Comparison of ENCODE assay signal across 17 cellular contexts in the genomic region with DNA sequence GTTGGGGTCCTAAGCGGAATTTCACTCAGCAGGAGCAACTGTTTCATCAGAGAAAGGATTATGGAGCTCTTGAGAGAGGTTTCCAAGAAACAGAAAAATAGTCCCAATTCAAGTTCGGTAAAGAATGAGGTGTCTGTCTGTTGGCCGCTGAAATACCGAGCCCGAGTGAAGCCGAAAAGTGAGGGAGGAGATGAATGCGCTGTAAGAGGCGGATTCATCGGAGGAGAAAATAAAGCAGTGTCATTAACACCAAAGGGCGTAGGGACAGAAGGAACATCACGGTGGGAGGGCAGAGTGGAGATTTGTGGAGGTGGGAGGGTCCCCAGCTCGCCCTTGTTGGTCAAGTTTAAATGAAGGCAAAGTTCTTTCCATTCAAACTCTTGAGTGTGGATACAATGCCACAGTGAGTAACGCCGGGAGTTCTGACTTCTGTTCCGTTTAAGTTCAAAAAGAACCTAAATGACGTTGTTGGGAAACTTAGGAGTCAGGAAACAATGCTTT. TPM values are rescaled to one million over a fixed set of nuclear protein-coding genes. Genes with fewer than 3 reads are reported as not detected.
A peak's percentile ranks its signal among the peaks of the same experiment; 100 is the strongest.
DNase-seq lines count a peak whose midpoint lies in the region; ATAC-seq and TF ChIP-seq lines count a peak whose summit lies in the region.
"Had no signal": no experiment of that assay in that cellular context is flagged by ENCODE, and none has a peak within 500 bp of the region (broad histone marks: within the 10 kb centered on the region; RNA-seq: fewer than 3 reads in every experiment).

No MANE protein-coding gene starts in this region.

- no peak overlapping the region for H2BK5ac ChIP-seq in H9 (ENCODE audit: insufficient read length, low read length)

- no peak overlapping the region for H2AFZ ChIP-seq in H9 (ENCODE audit: low read length)

- H2BK120ac ChIP-seq in H9 (ENCODE audit: low read depth, low read length, poor library complexity, severe bottlenecking) = no peak overlapping the region

- H3K4ac ChIP-seq in H9 (ENCODE audit: low read depth, low read length) = no peak overlapping the region

- H4K20me1 ChIP-seq in H9 (ENCODE audit: control insufficient read depth, insufficient read depth, insufficient read length) = no peaks in the 10 kb centered on the region

- H3K9ac ChIP-seq in H9 (ENCODE audit: extremely low read depth, insufficient read length, low read length) = no peak overlapping the region

- no peak overlapping the region for H3K4me3 ChIP-seq in ascending aorta
- H3K4me3 ChIP-seq: uterus had no signal

- no peak overlapping the region for H3K27ac ChIP-seq in H9 (ENCODE audit: insufficient read length, low read depth, low read length)
- H3K27ac ChIP-seq in ascending aorta = peak overlapping the region; percentile 66 to 78

- H3T11ph ChIP-seq in H9 (ENCODE audit: low read length) = no peak overlapping the region

- peak overlapping the region; percentile 22 to 72 (median 60); a peak in 5 of 7 replicates for H3K27ac Mint-ChIP-seq in H9
- H3K27ac Mint-ChIP-seq: natural killer cell; stimulated activated naive B cell treated with anti-CD40 and anti-IgM and Interleukin-4, amounts not matched to agents 10 μg/mL and 1 μg/mL and 100 μg/mL, for 72 hours had no signal

- no peaks in the 10 kb centered on the region for H3K23me2 ChIP-seq in H9 (ENCODE audit: insufficient read length, low read depth, low read length, poor library complexity, severe bottlenecking)

- no peaks in the 10 kb centered on the region for H3K4me1 ChIP-seq in H9 (ENCODE audit: insufficient read depth, low read length)
- H3K4me1 ChIP-seq in ascending aorta = peaks cover 0 to 6% of the 10 kb centered on the region in 2 donors
- H3K4me1 ChIP-seq: uterus had no signal

- H3K36me3 Mint-ChIP-seq in H9 (ENCODE audit: insufficient read depth in 1 of 3, low read depth in 3 of 3) = no peaks in the 10 kb centered on the region
- H3K36me3 Mint-ChIP-seq: natural killer cell; stimulated activated naive B cell treated with anti-CD40 and anti-IgM and Interleukin-4, amounts not matched to agents 10 μg/mL and 1 μg/mL and 100 μg/mL, for 72 hours had no signal

- H2BK12ac ChIP-seq in H9 (ENCODE audit: insufficient read length, low read depth, low read length) = no peak overlapping the region

- ATAC-seq in sciatic nerve = peak; percentile 44
- ATAC-seq in esophagus mucosa = no peak
- no peak for ATAC-seq in HG03565 (IDR thresholded peaks at IDR 0.05; ENCODE audit: unreplicated experiment)
- ATAC-seq: natural killer cell; stimulated activated naive B cell treated with anti-CD40 and anti-IgM and Interleukin-4, amounts not matched to agents 10 μg/mL and 1 μg/mL and 100 μg/mL, for 72 hours had no signal

- no peak overlapping the region for H4K5ac ChIP-seq in H9 (ENCODE audit: insufficient read length, low read depth, low read length)

- no peak overlapping the region for H3K4me3 Mint-ChIP-seq in H9
- H3K4me3 Mint-ChIP-seq: natural killer cell; stimulated activated naive B cell treated with anti-CD40 and anti-IgM and Interleukin-4, amounts not matched to agents 10 μg/mL and 1 μg/mL and 100 μg/mL, for 72 hours had no signal

- H3K27me3 ChIP-seq in H9 (ENCODE audit: insufficient read depth, low read length) (no peaks in the 10 kb centered on the region), ascending aorta (no peaks in the 10 kb centered on the region)
- H3K27me3 ChIP-seq: uterus had no signal

- DNase-seq in H9 (no peak), ascending aorta (ENCODE audit: low spot score in 2 of 2) (no peak), left kidney (ENCODE audit: low read depth, low spot score) (peak; percentile 94), sciatic nerve (ENCODE audit: low spot score) (no peak), DMS153 treated with DMSO at 0.1 percent for 48 hours (lab: John Stamatoyannopoulos, UW; ENCODE audit: unreplicated experiment) (no peak), LoVo (ENCODE audit: low spot score) (no peak)
- DNase-seq: activated CD4-positive, CD25-positive, alpha-beta regulatory T cell treated with anti-CD3 and anti-CD28 coated beads, Interleukin-2, amount 50 U/mL, for 72 hours; activated naive CD4-positive, alpha-beta T cell; effector CD8-positive, alpha-beta T cell; H7; natural killer cell; NCI-H2081 treated with DMSO at 0.1 percent for 48 hours; stimulated activated naive B cell treated with anti-CD40 and anti-IgM and Interleukin-4, amounts not matched to agents 10 μg/mL and 1 μg/mL and 100 μg/mL, for 72 hours; T-helper 2 cell; uterus had no signal

- no peaks in the 10 kb centered on the region for H3K9me3 Mint-ChIP-seq in H9
- H3K9me3 Mint-ChIP-seq: natural killer cell; stimulated activated naive B cell treated with anti-CD40 and anti-IgM and Interleukin-4, amounts not matched to agents 10 μg/mL and 1 μg/mL and 100 μg/mL, for 72 hours had no signal

- no peak overlapping the region for H3K56ac ChIP-seq in H9 (ENCODE audit: insufficient read length, low read depth, low read length)

- no peak overlapping the region for H3K18ac ChIP-seq in H9 (ENCODE audit: insufficient read length, low read depth, low read length)

- no peak overlapping the region for H2BK20ac ChIP-seq in H9 (ENCODE audit: low read depth, low read length, poor library complexity, severe bottlenecking)

- no CpG with 5 or more reads among the region's 16 CpGs for WGBS in H9 (ENCODE audit: extremely low coverage, insufficient read length, low lambda C conversion rate)

- H3K4me1 Mint-ChIP-seq in H9 = peaks cover 20 to 21% of the 10 kb centered on the region in 2 experiments
- H3K4me1 Mint-ChIP-seq: natural killer cell; stimulated activated naive B cell treated with anti-CD40 and anti-IgM and Interleukin-4, amounts not matched to agents 10 μg/mL and 1 μg/mL and 100 μg/mL, for 72 hours had no signal

- no peaks in the 10 kb centered on the region for H3K79me2 ChIP-seq in H9 (ENCODE audit: insufficient read depth, low read length)

- H3K27me3 Mint-ChIP-seq in H9 (ENCODE audit: low read depth) = no peaks in the 10 kb centered on the region

- H2BK15ac ChIP-seq in H9 (ENCODE audit: low read depth, low read length) = no peak overlapping the region

- H3K23ac ChIP-seq in H9 (ENCODE audit: insufficient read length, low read depth, low read length) = no peak overlapping the region

- no peaks in the 10 kb centered on the region for H3K79me1 ChIP-seq in H9 (ENCODE audit: insufficient read depth, low read depth, low read length, poor library complexity, severe bottlenecking)

- no peak overlapping the region for H3K4me2 ChIP-seq in H9 (ENCODE audit: insufficient read depth, insufficient read length, low read length)

- no peak overlapping the region for H2AK5ac ChIP-seq in H9 (ENCODE audit: insufficient read length, low read length)

- no peaks in the 10 kb centered on the region for H3K36me3 ChIP-seq in ascending aorta
- H3K36me3 ChIP-seq: uterus had no signal

- H4K8ac ChIP-seq in H9 (replicated peaks; ENCODE audit: insufficient read length, low read depth, low read length) = no peak overlapping the region

- no peak overlapping the region for H3K14ac ChIP-seq in H9 (ENCODE audit: insufficient read depth, low read length)

- no peak overlapping the region for H4K91ac ChIP-seq in H9 (ENCODE audit: insufficient read length, low read depth, low read length)

- TF ChIP-seq CTCF in H9 (conservative IDR thresholded peaks at IDR 0.05) (no peak), ascending aorta (IDR thresholded peaks at IDR 0.05) (no peak)

- intact Hi-C loops in ascending aorta (cut with DNase I) = no loop called here
- intact Hi-C loops in sciatic nerve (cut with DNase I) = no loop called here

- H3K9me3 ChIP-seq in H9 (ENCODE audit: control insufficient read depth, low read depth, low read length) = no peaks in the 10 kb centered on the region
- H3K9me3 ChIP-seq in ascending aorta = no peaks in the 10 kb centered on the region
- H3K9me3 ChIP-seq: uterus had no signal

RNA-seq across cellular contexts. Expression of a gene that starts 15.7 kb away (rescaled TPM):
- total RNA-seq in H9 (2021) = 0.63 and 1.1 TPM in 2 replicates
- 3.2 TPM for total RNA-seq in ascending aorta
- total RNA-seq in sciatic nerve = 2.5 TPM
- total RNA-seq in esophagus mucosa = 0.20 TPM
